ENCODE assay signal across 18 cellular contexts in the genomic region with DNA sequence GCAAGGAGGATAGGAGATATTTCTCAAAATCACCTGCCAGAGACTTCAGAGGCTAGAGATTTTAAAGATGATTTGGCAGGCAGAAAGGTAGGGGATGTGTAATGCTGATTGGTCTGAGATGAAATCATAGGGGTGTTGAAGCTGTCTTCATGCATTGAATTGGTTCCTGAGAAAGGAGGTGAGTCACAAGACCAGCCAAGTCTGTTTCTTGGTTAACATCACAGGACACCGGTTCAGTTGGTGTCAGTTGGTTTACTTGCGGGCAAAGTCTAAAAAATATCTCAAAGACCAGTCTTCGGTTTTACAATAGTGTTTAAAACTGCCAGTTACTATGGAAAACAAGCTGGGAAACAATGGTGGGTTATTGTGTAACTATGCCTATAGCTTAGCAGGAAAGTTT.
A peak's percentile ranks its signal among the peaks of the same experiment; 100 is the strongest.
DNase-seq lines count a peak whose midpoint lies in the region; ATAC-seq, FAIRE-seq and TF ChIP-seq lines count a peak whose summit lies in the region.
"Had no signal": no experiment of that assay in that cellular context is flagged by ENCODE, and none has a peak within 500 bp of the region (broad histone marks: within the 10 kb centered on the region; RNA-seq: fewer than 3 reads in every experiment).

No MANE protein-coding gene starts in this region.

- peak; percentile 91 for FAIRE-seq in bronchial epithelial cell (lab: Jason Lieb, UNC)
- FAIRE-seq: GM12891, H54 had no signal

- no peaks in the 10 kb centered on the region for H3K27me3 ChIP-seq in bronchial epithelial cell (ENCODE audit: control insufficient read depth, insufficient read depth, low read length)
- H3K27me3 ChIP-seq: BLaER1 treated with 17β-estradiol and CSF1 and Interleukin-3, amounts not matched to agents 10 nM and 100 nM had no signal

- DNase-seq in bronchial epithelial cell (ENCODE audit: low read depth) (peak; percentile 32), left colon (no peak), NCI-H146 treated with DMSO at 0.1 percent for 48 hours (lab: John Stamatoyannopoulos, UW; ENCODE audit: unreplicated experiment) (no peak)
- DNase-seq: Calu3; CD8-positive, alpha-beta T cell; DMS 273 treated with DMSO at 0.1 percent for 48 hours; DMS53; DND-41; EL; HCEC 1CT; IMR-90 had no signal

- TF ChIP-seq CTCF in bronchial epithelial cell (IDR thresholded peaks at IDR 0.05; ENCODE audit: insufficient read depth, low read length, severe bottlenecking): no peak

- intact Hi-C loops in left colon (cut with DNase I, micrococcal nuclease): no loop called here

- H3K36me3 ChIP-seq in bronchial epithelial cell (ENCODE audit: control insufficient read depth, insufficient read depth, low read length): no peaks in the 10 kb centered on the region
- H3K36me3 ChIP-seq: BLaER1 treated with 17β-estradiol and CSF1 and Interleukin-3, amounts not matched to agents 10 nM and 100 nM had no signal

- H3K4me3 ChIP-seq in bronchial epithelial cell (ENCODE audit: low read depth, low read length): no peak overlapping the region
- H3K4me3 ChIP-seq: BLaER1 treated with 17β-estradiol and CSF1 and Interleukin-3, amounts not matched to agents 10 nM and 100 nM; GM23338 had no signal

- peak; percentile 31 for ATAC-seq in esophagus mucosa
- peak; percentile 64 for ATAC-seq in left colon
- no peak for ATAC-seq in GM21360 (IDR thresholded peaks at IDR 0.05; ENCODE audit: unreplicated experiment)
- ATAC-seq in GM18519 (IDR thresholded peaks at IDR 0.05; ENCODE audit: low FRiP score, unreplicated experiment): no peak
- ATAC-seq: CD8-positive, alpha-beta T cell; GM23338 had no signal

Comparison
In these comparisons a context has a peak if more than half of its experiments do, and no peak if none do; other contexts are left out.
1. ATAC-seq: peak in esophagus mucosa (single experiment) and left colon (single experiment); none in GM21360 (single experiment) and GM18519 (single experiment).